1 cellular context compared by ENCODE assay signal in genomic region chr18:50878345-50879301, GRCh38.
TF ChIP-seq lines count a peak whose summit lies in the region.

Gene ME2, plus strand, starts transcription at chr18:50879118. Its CDS starts 16,703 bp downstream, at chr18:50895821.

TF ChIP-seq in HepG2, 621 proteins besides CTCF, POLR2A, EP300 and RAD21 (continued from another document and continues in another):
- TF ChIP-seq HMGXB3 (CRISPR knock-in tag; IDR thresholded peaks at IDR 0.05; ENCODE audit: borderline replicate concordance): no peak
- TF ChIP-seq RFXAP (CRISPR knock-in tag; IDR thresholded peaks at IDR 0.05; ENCODE audit: borderline replicate concordance): 0 out of 2 replicates have a peak, but pooled peaks have one; percentile 19
- TF ChIP-seq ZSCAN30 (CRISPR knock-in tag; IDR thresholded peaks at IDR 0.05): peak; percentile 81; the same call in 1 of the 2 replicates
- peak; percentile 84; the same call in 1 of the 2 replicates for TF ChIP-seq ZNF546 (CRISPR knock-in tag; conservative IDR thresholded peaks at IDR 0.05)
- TF ChIP-seq, protein P1, sequence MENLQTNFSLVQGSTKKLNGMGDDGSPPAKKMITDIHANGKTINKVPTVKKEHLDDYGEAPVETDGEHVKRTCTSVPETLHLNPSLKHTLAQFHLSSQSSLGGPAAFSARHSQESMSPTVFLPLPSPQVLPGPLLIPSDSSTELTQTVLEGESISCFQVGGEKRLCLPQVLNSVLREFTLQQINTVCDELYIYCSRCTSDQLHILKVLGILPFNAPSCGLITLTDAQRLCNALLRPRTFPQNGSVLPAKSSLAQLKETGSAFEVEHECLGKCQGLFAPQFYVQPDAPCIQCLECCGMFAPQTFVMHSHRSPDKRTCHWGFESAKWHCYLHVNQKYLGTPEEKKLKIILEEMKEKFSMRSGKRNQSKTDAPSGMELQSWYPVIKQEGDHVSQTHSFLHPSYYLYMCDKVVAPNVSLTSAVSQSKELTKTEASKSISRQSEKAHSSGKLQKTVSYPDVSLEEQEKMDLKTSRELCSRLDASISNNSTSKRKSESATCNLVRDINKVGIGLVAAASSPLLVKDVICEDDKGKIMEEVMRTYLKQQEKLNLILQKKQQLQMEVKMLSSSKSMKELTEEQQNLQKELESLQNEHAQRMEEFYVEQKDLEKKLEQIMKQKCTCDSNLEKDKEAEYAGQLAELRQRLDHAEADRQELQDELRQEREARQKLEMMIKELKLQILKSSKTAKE (CRISPR knock-in tag; IDR thresholded peaks at IDR 0.05; ENCODE audit: borderline replicate concordance): peak; percentile 16; the same call in 1 of the 2 replicates
- TF ChIP-seq SMYD3 (CRISPR knock-in tag; IDR thresholded peaks at IDR 0.05): no peak
- peak; percentile 55; the same call in 1 of the 2 replicates for TF ChIP-seq HOXA9 (CRISPR knock-in tag; IDR thresholded peaks at IDR 0.05; ENCODE audit: borderline replicate concordance)
- peak; percentile 64; the same call in 1 of the 2 replicates for TF ChIP-seq MAX (IDR thresholded peaks at IDR 0.05)
- no peak for TF ChIP-seq ZNF790 (CRISPR knock-in tag; IDR thresholded peaks at IDR 0.05; ENCODE audit: borderline replicate concordance)
- 0 out of 2 replicates have a peak, but pooled peaks have one; percentile 44 for TF ChIP-seq NFAT5 (CRISPR knock-in tag; IDR thresholded peaks at IDR 0.05)
- TF ChIP-seq TAF15 (IDR thresholded peaks at IDR 0.05; ENCODE audit: low read depth, low read length, poor library complexity, severe bottlenecking): no peak
- no peak for TF ChIP-seq SP140L (CRISPR knock-in tag; IDR thresholded peaks at IDR 0.05; ENCODE audit: borderline replicate concordance)
- TF ChIP-seq ZNF784 (CRISPR knock-in tag; IDR thresholded peaks at IDR 0.05; ENCODE audit: borderline replicate concordance): no peak; the same call in 1 of the 2 replicates
- 0 out of 2 replicates have a peak, but pooled peaks have one; percentile 53 for TF ChIP-seq AKAP8 (CRISPR knock-in tag; IDR thresholded peaks at IDR 0.05)
- TF ChIP-seq, protein P2, sequence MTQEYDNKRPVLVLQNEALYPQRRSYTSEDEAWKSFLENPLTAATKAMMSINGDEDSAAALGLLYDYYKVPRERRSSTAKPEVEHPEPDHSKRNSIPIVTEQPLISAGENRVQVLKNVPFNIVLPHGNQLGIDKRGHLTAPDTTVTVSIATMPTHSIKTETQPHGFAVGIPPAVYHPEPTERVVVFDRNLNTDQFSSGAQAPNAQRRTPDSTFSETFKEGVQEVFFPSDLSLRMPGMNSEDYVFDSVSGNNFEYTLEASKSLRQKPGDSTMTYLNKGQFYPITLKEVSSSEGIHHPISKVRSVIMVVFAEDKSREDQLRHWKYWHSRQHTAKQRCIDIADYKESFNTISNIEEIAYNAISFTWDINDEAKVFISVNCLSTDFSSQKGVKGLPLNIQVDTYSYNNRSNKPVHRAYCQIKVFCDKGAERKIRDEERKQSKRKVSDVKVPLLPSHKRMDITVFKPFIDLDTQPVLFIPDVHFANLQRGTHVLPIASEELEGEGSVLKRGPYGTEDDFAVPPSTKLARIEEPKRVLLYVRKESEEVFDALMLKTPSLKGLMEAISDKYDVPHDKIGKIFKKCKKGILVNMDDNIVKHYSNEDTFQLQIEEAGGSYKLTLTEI (CRISPR knock-in tag; conservative IDR thresholded peaks at IDR 0.05): no peak
- TF ChIP-seq MIER3 (CRISPR knock-in tag; IDR thresholded peaks at IDR 0.05; ENCODE audit: borderline replicate concordance): no peak; the same call in 1 of the 2 replicates
- no peak for TF ChIP-seq NR0B2 (CRISPR knock-in tag; IDR thresholded peaks at IDR 0.05)
- TF ChIP-seq ASH2L (IDR thresholded peaks at IDR 0.05; ENCODE audit: insufficient read length, low read depth, low read length): peak; percentile 55
- TF ChIP-seq ZZZ3 (CRISPR knock-in tag; IDR thresholded peaks at IDR 0.05; ENCODE audit: borderline replicate concordance): no peak
- peak; percentile 62; the same call in 1 of the 2 replicates for TF ChIP-seq TARDBP (CRISPR knock-in tag; IDR thresholded peaks at IDR 0.05)
- 0 out of 2 replicates have a peak, but pooled peaks have one; percentile 55 for TF ChIP-seq NFKBIZ (CRISPR knock-in tag; IDR thresholded peaks at IDR 0.05)
- no peak for TF ChIP-seq SMAD9 (CRISPR knock-in tag; IDR thresholded peaks at IDR 0.05)
- no peak for TF ChIP-seq BATF2 (CRISPR knock-in tag; IDR thresholded peaks at IDR 0.05)
- no peak for TF ChIP-seq PRDM15 (CRISPR knock-in tag; IDR thresholded peaks at IDR 0.05)
- TF ChIP-seq NR2F6 (IDR thresholded peaks at IDR 0.05): no peak
- TF ChIP-seq NR2F6 (CRISPR knock-in tag; IDR thresholded peaks at IDR 0.05): no peak
- TF ChIP-seq PCBP2 (optimal IDR thresholded peaks at IDR 0.05; ENCODE audit: low read depth, low read length, poor library complexity, severe bottlenecking): no peak
- TF ChIP-seq BORCS8-MEF2B (CRISPR knock-in tag; IDR thresholded peaks at IDR 0.05): 0 out of 2 replicates have a peak, but pooled peaks have one; percentile 13
- peak; percentile 66; the same call in 1 of the 2 replicates for TF ChIP-seq ZNF878 (CRISPR knock-in tag; IDR thresholded peaks at IDR 0.05)
- TF ChIP-seq DMAP1 (CRISPR knock-in tag; IDR thresholded peaks at IDR 0.05): peak; percentile 15; the same call in 1 of the 2 replicates
